ENCODE assay signal across 1 cellular context in the genomic region with DNA sequence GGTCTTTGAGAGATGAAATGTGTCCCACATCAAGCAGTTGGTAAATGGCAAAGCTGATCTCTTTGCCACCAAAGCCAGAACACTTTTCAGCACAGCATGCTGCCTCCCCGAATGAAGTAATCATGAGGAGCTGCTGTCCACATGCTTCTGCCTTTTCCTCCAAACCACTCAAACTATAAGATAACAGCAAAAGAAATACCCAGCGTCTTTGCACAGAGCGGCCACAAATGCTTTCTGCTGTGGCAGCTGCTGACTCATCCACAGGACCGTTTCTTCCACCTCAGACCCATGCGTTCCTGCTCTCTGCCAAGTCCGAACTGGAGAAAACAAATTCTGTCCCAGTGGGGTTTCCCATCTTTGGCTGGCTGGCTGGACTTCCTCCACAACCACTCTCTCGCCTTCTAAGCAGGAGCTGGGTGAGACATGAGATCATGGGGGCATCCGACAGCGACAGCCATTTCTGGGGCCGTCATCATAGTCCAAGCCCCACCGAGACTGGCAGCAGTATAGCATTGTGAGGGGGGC.
TF ChIP-seq lines count a peak whose summit lies in the region.

No MANE protein-coding gene starts in this region.

TF ChIP-seq in SK-N-SH, 30 proteins besides CTCF, POLR2A, EP300 and RAD21 (continued from another document):
- TF ChIP-seq, protein P1, sequence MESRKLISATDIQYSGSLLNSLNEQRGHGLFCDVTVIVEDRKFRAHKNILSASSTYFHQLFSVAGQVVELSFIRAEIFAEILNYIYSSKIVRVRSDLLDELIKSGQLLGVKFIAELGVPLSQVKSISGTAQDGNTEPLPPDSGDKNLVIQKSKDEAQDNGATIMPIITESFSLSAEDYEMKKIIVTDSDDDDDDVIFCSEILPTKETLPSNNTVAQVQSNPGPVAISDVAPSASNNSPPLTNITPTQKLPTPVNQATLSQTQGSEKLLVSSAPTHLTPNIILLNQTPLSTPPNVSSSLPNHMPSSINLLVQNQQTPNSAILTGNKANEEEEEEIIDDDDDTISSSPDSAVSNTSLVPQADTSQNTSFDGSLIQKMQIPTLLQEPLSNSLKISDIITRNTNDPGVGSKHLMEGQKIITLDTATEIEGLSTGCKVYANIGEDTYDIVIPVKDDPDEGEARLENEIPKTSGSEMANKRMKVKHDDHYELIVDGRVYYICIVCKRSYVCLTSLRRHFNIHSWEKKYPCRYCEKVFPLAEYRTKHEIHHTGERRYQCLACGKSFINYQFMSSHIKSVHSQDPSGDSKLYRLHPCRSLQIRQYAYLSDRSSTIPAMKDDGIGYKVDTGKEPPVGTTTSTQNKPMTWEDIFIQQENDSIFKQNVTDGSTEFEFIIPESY (IDR thresholded peaks at IDR 0.05; ENCODE audit: borderline replicate concordance, low read depth): no peak
- no peak for TF ChIP-seq FOXJ3 (CRISPR knock-in tag; IDR thresholded peaks at IDR 0.05)
- TF ChIP-seq TEAD4 (IDR thresholded peaks at IDR 0.05; ENCODE audit: borderline replicate concordance, insufficient read depth): no peak
- TF ChIP-seq, protein P2, sequence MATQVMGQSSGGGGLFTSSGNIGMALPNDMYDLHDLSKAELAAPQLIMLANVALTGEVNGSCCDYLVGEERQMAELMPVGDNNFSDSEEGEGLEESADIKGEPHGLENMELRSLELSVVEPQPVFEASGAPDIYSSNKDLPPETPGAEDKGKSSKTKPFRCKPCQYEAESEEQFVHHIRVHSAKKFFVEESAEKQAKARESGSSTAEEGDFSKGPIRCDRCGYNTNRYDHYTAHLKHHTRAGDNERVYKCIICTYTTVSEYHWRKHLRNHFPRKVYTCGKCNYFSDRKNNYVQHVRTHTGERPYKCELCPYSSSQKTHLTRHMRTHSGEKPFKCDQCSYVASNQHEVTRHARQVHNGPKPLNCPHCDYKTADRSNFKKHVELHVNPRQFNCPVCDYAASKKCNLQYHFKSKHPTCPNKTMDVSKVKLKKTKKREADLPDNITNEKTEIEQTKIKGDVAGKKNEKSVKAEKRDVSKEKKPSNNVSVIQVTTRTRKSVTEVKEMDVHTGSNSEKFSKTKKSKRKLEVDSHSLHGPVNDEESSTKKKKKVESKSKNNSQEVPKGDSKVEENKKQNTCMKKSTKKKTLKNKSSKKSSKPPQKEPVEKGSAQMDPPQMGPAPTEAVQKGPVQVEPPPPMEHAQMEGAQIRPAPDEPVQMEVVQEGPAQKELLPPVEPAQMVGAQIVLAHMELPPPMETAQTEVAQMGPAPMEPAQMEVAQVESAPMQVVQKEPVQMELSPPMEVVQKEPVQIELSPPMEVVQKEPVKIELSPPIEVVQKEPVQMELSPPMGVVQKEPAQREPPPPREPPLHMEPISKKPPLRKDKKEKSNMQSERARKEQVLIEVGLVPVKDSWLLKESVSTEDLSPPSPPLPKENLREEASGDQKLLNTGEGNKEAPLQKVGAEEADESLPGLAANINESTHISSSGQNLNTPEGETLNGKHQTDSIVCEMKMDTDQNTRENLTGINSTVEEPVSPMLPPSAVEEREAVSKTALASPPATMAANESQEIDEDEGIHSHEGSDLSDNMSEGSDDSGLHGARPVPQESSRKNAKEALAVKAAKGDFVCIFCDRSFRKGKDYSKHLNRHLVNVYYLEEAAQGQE (IDR thresholded peaks at IDR 0.05; ENCODE audit: low read depth, low read length): no peak
- TF ChIP-seq CHD2 (IDR thresholded peaks at IDR 0.05; ENCODE audit: low read length, partially characterized antibody): no peak
- TF ChIP-seq, protein P3, sequence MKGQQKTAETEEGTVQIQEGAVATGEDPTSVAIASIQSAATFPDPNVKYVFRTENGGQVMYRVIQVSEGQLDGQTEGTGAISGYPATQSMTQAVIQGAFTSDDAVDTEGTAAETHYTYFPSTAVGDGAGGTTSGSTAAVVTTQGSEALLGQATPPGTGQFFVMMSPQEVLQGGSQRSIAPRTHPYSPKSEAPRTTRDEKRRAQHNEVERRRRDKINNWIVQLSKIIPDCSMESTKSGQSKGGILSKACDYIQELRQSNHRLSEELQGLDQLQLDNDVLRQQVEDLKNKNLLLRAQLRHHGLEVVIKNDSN (IDR thresholded peaks at IDR 0.05; ENCODE audit: borderline replicate concordance, low read depth): no peak
- TF ChIP-seq POLR2AphosphoS5 (IDR thresholded peaks at IDR 0.05; ENCODE audit: low read depth, low read length): no peak
